ENCODE assay signal across 1 cellular context in genomic region chr17:74760404-74761105, GRCh38.
TF ChIP-seq lines count a peak whose summit lies in the region.

No MANE protein-coding gene starts in this region.

TF ChIP-seq in HepG2, 621 proteins besides CTCF, POLR2A, EP300 and RAD21 (continued from another document and continues in another):
- peak; percentile 22 for TF ChIP-seq TEAD3 (CRISPR knock-in tag; optimal IDR thresholded peaks at IDR 0.05; ENCODE audit: borderline replicate concordance)
- peak; percentile 42; the same call in 1 of the 2 replicates for TF ChIP-seq THRA (CRISPR knock-in tag; IDR thresholded peaks at IDR 0.05; ENCODE audit: borderline replicate concordance)
- peak; percentile 14 for TF ChIP-seq AGO1 (IDR thresholded peaks at IDR 0.05; ENCODE audit: low read depth, low read length, poor library complexity, severe bottlenecking)
- no peak for TF ChIP-seq EZH2 (conservative IDR thresholded peaks at IDR 0.05; ENCODE audit: low read depth, low read length)
- no peak for TF ChIP-seq ZNF883 (CRISPR knock-in tag; IDR thresholded peaks at IDR 0.05; ENCODE audit: not compliant biosample characterization)
- no peak for TF ChIP-seq ATF5 (CRISPR knock-in tag; IDR thresholded peaks at IDR 0.05; ENCODE audit: low read depth)
- no peak for TF ChIP-seq ARNT2 (CRISPR knock-in tag; IDR thresholded peaks at IDR 0.05; ENCODE audit: low read depth)
- no peak for TF ChIP-seq ZNF292 (CRISPR knock-in tag; IDR thresholded peaks at IDR 0.05; ENCODE audit: borderline replicate concordance, low read depth)
- TF ChIP-seq, protein P1, sequence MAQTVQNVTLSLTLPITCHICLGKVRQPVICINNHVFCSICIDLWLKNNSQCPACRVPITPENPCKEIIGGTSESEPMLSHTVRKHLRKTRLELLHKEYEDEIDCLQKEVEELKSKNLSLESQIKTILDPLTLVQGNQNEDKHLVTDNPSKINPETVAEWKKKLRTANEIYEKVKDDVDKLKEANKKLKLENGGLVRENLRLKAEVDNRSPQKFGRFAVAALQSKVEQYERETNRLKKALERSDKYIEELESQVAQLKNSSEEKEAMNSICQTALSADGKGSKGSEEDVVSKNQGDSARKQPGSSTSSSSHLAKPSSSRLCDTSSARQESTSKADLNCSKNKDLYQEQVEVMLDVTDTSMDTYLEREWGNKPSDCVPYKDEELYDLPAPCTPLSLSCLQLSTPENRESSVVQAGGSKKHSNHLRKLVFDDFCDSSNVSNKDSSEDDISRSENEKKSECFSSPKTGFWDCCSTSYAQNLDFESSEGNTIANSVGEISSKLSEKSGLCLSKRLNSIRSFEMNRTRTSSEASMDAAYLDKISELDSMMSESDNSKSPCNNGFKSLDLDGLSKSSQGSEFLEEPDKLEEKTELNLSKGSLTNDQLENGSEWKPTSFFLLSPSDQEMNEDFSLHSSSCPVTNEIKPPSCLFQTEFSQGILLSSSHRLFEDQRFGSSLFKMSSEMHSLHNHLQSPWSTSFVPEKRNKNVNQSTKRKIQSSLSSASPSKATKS (CRISPR knock-in tag; IDR thresholded peaks at IDR 0.05) = no peak
- no peak for TF ChIP-seq GFI1 (CRISPR knock-in tag; IDR thresholded peaks at IDR 0.05; ENCODE audit: borderline replicate concordance)
- TF ChIP-seq MAF1 (CRISPR knock-in tag; IDR thresholded peaks at IDR 0.05; ENCODE audit: borderline replicate concordance) = no peak
- TF ChIP-seq KDM5B (CRISPR knock-in tag; IDR thresholded peaks at IDR 0.05; ENCODE audit: borderline replicate concordance) = no peak
- TF ChIP-seq, protein P2, sequence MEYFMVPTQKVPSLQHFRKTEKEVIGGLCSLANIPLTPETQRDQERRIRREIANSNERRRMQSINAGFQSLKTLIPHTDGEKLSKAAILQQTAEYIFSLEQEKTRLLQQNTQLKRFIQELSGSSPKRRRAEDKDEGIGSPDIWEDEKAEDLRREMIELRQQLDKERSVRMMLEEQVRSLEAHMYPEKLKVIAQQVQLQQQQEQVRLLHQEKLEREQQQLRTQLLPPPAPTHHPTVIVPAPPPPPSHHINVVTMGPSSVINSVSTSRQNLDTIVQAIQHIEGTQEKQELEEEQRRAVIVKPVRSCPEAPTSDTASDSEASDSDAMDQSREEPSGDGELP (IDR thresholded peaks at IDR 0.05; ENCODE audit: borderline replicate concordance, low read depth) = peak; percentile 5; the same call in 1 of the 2 replicates
- TF ChIP-seq NR2F6 (IDR thresholded peaks at IDR 0.05) = peak; percentile 14; the same call in 1 of the 2 replicates
- peak; percentile 37; the same call in 1 of the 2 replicates for TF ChIP-seq NR2F6 (CRISPR knock-in tag; IDR thresholded peaks at IDR 0.05)
- no peak for TF ChIP-seq NFYC (CRISPR knock-in tag; IDR thresholded peaks at IDR 0.05)
- TF ChIP-seq RXRA (CRISPR knock-in tag; IDR thresholded peaks at IDR 0.05) = no peak
- TF ChIP-seq ZNF691 (CRISPR knock-in tag; IDR thresholded peaks at IDR 0.05; ENCODE audit: borderline replicate concordance, low read depth) = 0 out of 2 replicates have a peak, but pooled peaks have one; percentile 34
- TF ChIP-seq HHEX (CRISPR knock-in tag; IDR thresholded peaks at IDR 0.05) = no peak
- no peak for TF ChIP-seq ZBTB42 (CRISPR knock-in tag; IDR thresholded peaks at IDR 0.05)
- TF ChIP-seq, protein P3, sequence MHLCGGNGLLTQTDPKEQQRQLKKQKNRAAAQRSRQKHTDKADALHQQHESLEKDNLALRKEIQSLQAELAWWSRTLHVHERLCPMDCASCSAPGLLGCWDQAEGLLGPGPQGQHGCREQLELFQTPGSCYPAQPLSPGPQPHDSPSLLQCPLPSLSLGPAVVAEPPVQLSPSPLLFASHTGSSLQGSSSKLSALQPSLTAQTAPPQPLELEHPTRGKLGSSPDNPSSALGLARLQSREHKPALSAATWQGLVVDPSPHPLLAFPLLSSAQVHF (CRISPR knock-in tag; IDR thresholded peaks at IDR 0.05) = no peak
- 0 out of 2 replicates have a peak, but pooled peaks have one; percentile 12 for TF ChIP-seq MEF2D (CRISPR knock-in tag; IDR thresholded peaks at IDR 0.05)
- TF ChIP-seq GZF1 (CRISPR knock-in tag; IDR thresholded peaks at IDR 0.05) = no peak
- TF ChIP-seq ZBTB49 (CRISPR knock-in tag; IDR thresholded peaks at IDR 0.05; ENCODE audit: borderline replicate concordance) = no peak
- no peak for TF ChIP-seq HNRNPK (IDR thresholded peaks at IDR 0.05; ENCODE audit: low read depth, low read length, poor library complexity, severe bottlenecking)
- 0 out of 2 replicates have a peak, but pooled peaks have one; percentile 31 for TF ChIP-seq IRF9 (CRISPR knock-in tag; IDR thresholded peaks at IDR 0.05; ENCODE audit: borderline replicate concordance)
- no peak for TF ChIP-seq TBP (CRISPR knock-in tag; IDR thresholded peaks at IDR 0.05)
- TF ChIP-seq ZNF782 (CRISPR knock-in tag; IDR thresholded peaks at IDR 0.05; ENCODE audit: borderline replicate concordance) = no peak
- TF ChIP-seq ZNF547 (CRISPR knock-in tag; IDR thresholded peaks at IDR 0.05) = no peak
- 0 out of 2 replicates have a peak, but pooled peaks have one; percentile 33 for TF ChIP-seq HDAC1 (CRISPR knock-in tag; IDR thresholded peaks at IDR 0.05)
- TF ChIP-seq NR3C1 (CRISPR knock-in tag; IDR thresholded peaks at IDR 0.05) = no peak
- no peak for TF ChIP-seq MXI1 (IDR thresholded peaks at IDR 0.05; ENCODE audit: borderline replicate concordance, low read depth, low read length)
- no peak for TF ChIP-seq TSC22D2 (CRISPR knock-in tag; IDR thresholded peaks at IDR 0.05; ENCODE audit: borderline replicate concordance)
- TF ChIP-seq ZNF251 (CRISPR knock-in tag; IDR thresholded peaks at IDR 0.05) = no peak
- TF ChIP-seq PHF5A (CRISPR knock-in tag; IDR thresholded peaks at IDR 0.05; ENCODE audit: low read depth, unreplicated experiment) = no peak
- TF ChIP-seq SNAPC2 (CRISPR knock-in tag; IDR thresholded peaks at IDR 0.05) = no peak
- TF ChIP-seq, protein P4, sequence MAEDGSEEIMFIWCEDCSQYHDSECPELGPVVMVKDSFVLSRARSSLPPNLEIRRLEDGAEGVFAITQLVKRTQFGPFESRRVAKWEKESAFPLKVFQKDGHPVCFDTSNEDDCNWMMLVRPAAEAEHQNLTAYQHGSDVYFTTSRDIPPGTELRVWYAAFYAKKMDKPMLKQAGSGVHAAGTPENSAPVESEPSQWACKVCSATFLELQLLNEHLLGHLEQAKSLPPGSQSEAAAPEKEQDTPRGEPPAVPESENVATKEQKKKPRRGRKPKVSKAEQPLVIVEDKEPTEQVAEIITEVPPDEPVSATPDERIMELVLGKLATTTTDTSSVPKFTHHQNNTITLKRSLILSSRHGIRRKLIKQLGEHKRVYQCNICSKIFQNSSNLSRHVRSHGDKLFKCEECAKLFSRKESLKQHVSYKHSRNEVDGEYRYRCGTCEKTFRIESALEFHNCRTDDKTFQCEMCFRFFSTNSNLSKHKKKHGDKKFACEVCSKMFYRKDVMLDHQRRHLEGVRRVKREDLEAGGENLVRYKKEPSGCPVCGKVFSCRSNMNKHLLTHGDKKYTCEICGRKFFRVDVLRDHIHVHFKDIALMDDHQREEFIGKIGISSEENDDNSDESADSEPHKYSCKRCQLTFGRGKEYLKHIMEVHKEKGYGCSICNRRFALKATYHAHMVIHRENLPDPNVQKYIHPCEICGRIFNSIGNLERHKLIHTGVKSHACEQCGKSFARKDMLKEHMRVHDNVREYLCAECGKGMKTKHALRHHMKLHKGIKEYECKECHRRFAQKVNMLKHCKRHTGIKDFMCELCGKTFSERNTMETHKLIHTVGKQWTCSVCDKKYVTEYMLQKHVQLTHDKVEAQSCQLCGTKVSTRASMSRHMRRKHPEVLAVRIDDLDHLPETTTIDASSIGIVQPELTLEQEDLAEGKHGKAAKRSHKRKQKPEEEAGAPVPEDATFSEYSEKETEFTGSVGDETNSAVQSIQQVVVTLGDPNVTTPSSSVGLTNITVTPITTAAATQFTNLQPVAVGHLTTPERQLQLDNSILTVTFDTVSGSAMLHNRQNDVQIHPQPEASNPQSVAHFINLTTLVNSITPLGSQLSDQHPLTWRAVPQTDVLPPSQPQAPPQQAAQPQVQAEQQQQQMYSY (CRISPR knock-in tag; IDR thresholded peaks at IDR 0.05) = no peak
- no peak for TF ChIP-seq TEF (CRISPR knock-in tag; IDR thresholded peaks at IDR 0.05)
- no peak for TF ChIP-seq ZNF430 (CRISPR knock-in tag; IDR thresholded peaks at IDR 0.05)
- TF ChIP-seq BHLHE40 (IDR thresholded peaks at IDR 0.05; ENCODE audit: low read length) = no peak
- peak; percentile 18 for TF ChIP-seq RBM39 (IDR thresholded peaks at IDR 0.05; ENCODE audit: low read depth, low read length, poor library complexity, severe bottlenecking)
- no peak for TF ChIP-seq THYN1 (CRISPR knock-in tag; IDR thresholded peaks at IDR 0.05; ENCODE audit: borderline replicate concordance, low read depth)
- TF ChIP-seq ZNF34 (CRISPR knock-in tag; IDR thresholded peaks at IDR 0.05; ENCODE audit: borderline replicate concordance) = no peak
- TF ChIP-seq NFKB2 (CRISPR knock-in tag; IDR thresholded peaks at IDR 0.05; ENCODE audit: borderline replicate concordance) = no peak; the same call in 1 of the 2 replicates
